In genomic region chr3:129971368-129972052, GRCh38 we compare ENCODE assay signal across 17 cellular contexts. TPM values are rescaled to one million over a fixed set of nuclear protein-coding genes. Genes with fewer than 3 reads are reported as not detected.
"Had no signal": no experiment of that assay in that cellular context is flagged by ENCODE, and none has a peak within 500 bp of the region (broad histone marks: within the 10 kb centered on the region; RNA-seq: fewer than 3 reads in every experiment).

No MANE protein-coding gene starts in this region.

- DNase-seq: activated CD4-positive, alpha-beta T cell treated with anti-CD3 and anti-CD28 coated beads, Interleukin-2, amount 50 U/mL, for 4 hours; activated CD4-positive, CD25-positive, alpha-beta regulatory T cell treated with anti-CD3 and anti-CD28 coated beads, Interleukin-2, amount 50 U/mL, for 72 hours; activated effector memory CD4-positive, alpha-beta T cell treated with Interleukin-2 at 50 U/mL for 16 hours; activated T-cell treated with anti-CD3 and anti-CD28 coated beads, Interleukin-2, amount 50 U/mL, for 24 hours; body of pancreas; effector memory CD8-positive, alpha-beta T cell; left colon; naive thymus-derived CD8-positive, alpha-beta T cell; stimulated activated CD4-positive, alpha-beta T cell treated with anti-CD3 and anti-CD28 coated beads, Interleukin-2, amount 100 ng/mL, for 48 hours; stimulated activated naive CD4-positive, alpha-beta T cell treated with Interleukin-2 at 50 U/mL for 16 hours; trophoblast cell had no signal

- H3K4me3 Mint-ChIP-seq: activated naive CD4-positive, alpha-beta T cell treated with anti-CD3 and anti-CD28 coated beads, Interleukin-2, amount 50 U/mL, for 24 hours; activated T-cell treated with anti-CD3 and anti-CD28 coated beads, Interleukin-2, amount 50 U/mL, for 24 hours; central memory CD8-positive, alpha-beta T cell; effector memory CD8-positive, alpha-beta T cell; naive thymus-derived CD8-positive, alpha-beta T cell; T-helper 2 cell treated with Interferon-gamma antibody and Interleukin-4, amounts not matched to agents 5 μg/mL and 100 μg/mL, for 36 hours had no signal

- ATAC-seq: body of pancreas; effector memory CD8-positive, alpha-beta T cell; left colon; naive thymus-derived CD8-positive, alpha-beta T cell had no signal

- H3K4me3 ChIP-seq: body of pancreas, hepatocyte had no signal

- H3K36me3 Mint-ChIP-seq: activated naive CD4-positive, alpha-beta T cell treated with anti-CD3 and anti-CD28 coated beads, Interleukin-2, amount 50 U/mL, for 24 hours; naive thymus-derived CD8-positive, alpha-beta T cell had no signal

- H3K4me1 Mint-ChIP-seq: central memory CD8-positive, alpha-beta T cell had no signal

- H3K27ac Mint-ChIP-seq: activated naive CD4-positive, alpha-beta T cell treated with anti-CD3 and anti-CD28 coated beads, Interleukin-2, amount 50 U/mL, for 24 hours; activated T-cell treated with anti-CD3 and anti-CD28 coated beads, Interleukin-2, amount 50 U/mL, for 24 hours; effector memory CD8-positive, alpha-beta T cell; T-helper 2 cell treated with Interferon-gamma antibody and Interleukin-4, amounts not matched to agents 5 μg/mL and 100 μg/mL, for 36 hours had no signal

- H2AFZ ChIP-seq: hepatocyte had no signal

- H3K9me3 ChIP-seq: body of pancreas had no signal

- H3K4me2 ChIP-seq: hepatocyte had no signal

- H3K27ac ChIP-seq: body of pancreas, hepatocyte had no signal

- H3K9me3 Mint-ChIP-seq: activated naive CD4-positive, alpha-beta T cell treated with anti-CD3 and anti-CD28 coated beads, Interleukin-2, amount 50 U/mL, for 24 hours; activated T-cell treated with anti-CD3 and anti-CD28 coated beads, Interleukin-2, amount 50 U/mL, for 24 hours; central memory CD8-positive, alpha-beta T cell; effector memory CD8-positive, alpha-beta T cell; T-helper 2 cell treated with Interferon-gamma antibody and Interleukin-4, amounts not matched to agents 5 μg/mL and 100 μg/mL, for 36 hours had no signal

- H3K79me2 ChIP-seq: hepatocyte had no signal

RNA-seq across cellular contexts. Expression of gene TRH, which starts 3.0 kb away (rescaled TPM):
- total RNA-seq: body of pancreas; epithelial cell of proximal tubule; hepatocyte; left colon; lung microvascular endothelial cell; naive thymus-derived CD8-positive, alpha-beta T cell had no signal
- polyA plus RNA-seq: naive thymus-derived CD8-positive, alpha-beta T cell had no signal
